ENCODE assay signal across 2 cellular contexts in genomic region chr1:3335754-3336640, GRCh38.
TF ChIP-seq lines count a peak whose summit lies in the region.

No MANE protein-coding gene starts in this region.

TF ChIP-seq in IMR-90, 13 proteins besides CTCF, POLR2A, EP300 and RAD21 (continued from another document):
- TF ChIP-seq CEBPB (IDR thresholded peaks at IDR 0.05; ENCODE audit: low read depth, low read length) (no peak), USF2 (IDR thresholded peaks at IDR 0.05; ENCODE audit: low read depth, low read length) (no peak), RFX5 (IDR thresholded peaks at IDR 0.05; ENCODE audit: low read depth, low read length) (no peak), MAZ (IDR thresholded peaks at IDR 0.05; ENCODE audit: borderline replicate concordance, low read depth, low read length) (no peak), BHLHE40 (IDR thresholded peaks at IDR 0.05; ENCODE audit: low read depth, low read length) (no peak), CHD1 (IDR thresholded peaks at IDR 0.05; ENCODE audit: low read depth, low read length) (no peak), ELK1 (IDR thresholded peaks at IDR 0.05; ENCODE audit: borderline replicate concordance, low read depth, low read length) (no peak), SMC3 (IDR thresholded peaks at IDR 0.05; ENCODE audit: low read depth, low read length) (no peak), FOS (IDR thresholded peaks at IDR 0.05; ENCODE audit: low read depth, low read length) (no peak), MXI1 (IDR thresholded peaks at IDR 0.05; ENCODE audit: borderline replicate concordance, low read depth, low read length) (no peak), NFE2L2 (IDR thresholded peaks at IDR 0.05; ENCODE audit: low read depth, low read length) (no peak), MAFK (IDR thresholded peaks at IDR 0.05; ENCODE audit: low read depth, low read length) (no peak)

TF ChIP-seq in HepG2, 621 proteins besides CTCF, POLR2A, EP300 and RAD21 (continued from another document and continues in another):
- TF ChIP-seq HOXA3 (CRISPR knock-in tag; IDR thresholded peaks at IDR 0.05) (0 out of 2 replicates have a peak, but pooled peaks have one; percentile 9), ZBTB7A (CRISPR knock-in tag; IDR thresholded peaks at IDR 0.05) (peak; percentile 24; the same call in 1 of the 2 replicates), HNRNPL (IDR thresholded peaks at IDR 0.05; ENCODE audit: low read depth, low read length) (peak; percentile 97), ZNF572 (CRISPR knock-in tag; IDR thresholded peaks at IDR 0.05) (0 out of 2 replicates have a peak, but pooled peaks have one; percentile 54), ZNF704 (CRISPR knock-in tag; IDR thresholded peaks at IDR 0.05; ENCODE audit: borderline replicate concordance) (0 out of 2 replicates have a peak, but pooled peaks have one; percentile 3), PCBP1 (IDR thresholded peaks at IDR 0.05; ENCODE audit: borderline replicate concordance, low read depth, low read length) (no peak), ZNF713 (CRISPR knock-in tag; IDR thresholded peaks at IDR 0.05) (no peak), ZNF276 (CRISPR knock-in tag; IDR thresholded peaks at IDR 0.05; ENCODE audit: low read depth) (0 out of 2 replicates have a peak, but pooled peaks have one; percentile 58), PRMT3 (CRISPR knock-in tag; IDR thresholded peaks at IDR 0.05; ENCODE audit: borderline replicate concordance, low read depth) (0 out of 2 replicates have a peak, but pooled peaks have one; percentile 8), ZNF558 (CRISPR knock-in tag; IDR thresholded peaks at IDR 0.05; ENCODE audit: borderline replicate concordance) (0 out of 2 replicates have a peak, but pooled peaks have one; percentile 4), MNT (IDR thresholded peaks at IDR 0.05) (peak; percentile 90), DMTF1 (CRISPR knock-in tag; IDR thresholded peaks at IDR 0.05) (0 out of 2 replicates have a peak, but pooled peaks have one; percentile 71), ZNF768 (CRISPR knock-in tag; IDR thresholded peaks at IDR 0.05) (peak; percentile 68; the same call in 1 of the 2 replicates), ZNF512 (CRISPR knock-in tag; IDR thresholded peaks at IDR 0.05) (peak; percentile 74; the same call in 1 of the 2 replicates), TGIF2 (CRISPR knock-in tag; IDR thresholded peaks at IDR 0.05) (0 out of 2 replicates have a peak, but pooled peaks have one; percentile 31), ZNF564 (CRISPR knock-in tag; IDR thresholded peaks at IDR 0.05) (0 out of 2 replicates have a peak, but pooled peaks have one; percentile 22), ZNF780A (CRISPR knock-in tag; IDR thresholded peaks at IDR 0.05) (0 out of 2 replicates have a peak, but pooled peaks have one; percentile 29), ATF5 (CRISPR knock-in tag; IDR thresholded peaks at IDR 0.05; ENCODE audit: low read depth) (peak; percentile 76; the same call in 1 of the 2 replicates), FOXO4 (CRISPR knock-in tag; conservative IDR thresholded peaks at IDR 0.05) (0 out of 2 replicates have a peak, but pooled peaks have one; percentile 75), ZNF687 (CRISPR knock-in tag; IDR thresholded peaks at IDR 0.05) (peak; percentile 37; the same call in 1 of the 2 replicates), ARID3A (IDR thresholded peaks at IDR 0.05; ENCODE audit: low read depth, low read length) (no peak), PRPF4 (IDR thresholded peaks at IDR 0.05; ENCODE audit: low read depth, low read length, poor library complexity, severe bottlenecking) (peak; percentile 40), GLMP (CRISPR knock-in tag; IDR thresholded peaks at IDR 0.05; ENCODE audit: borderline replicate concordance) (no peak), ZSCAN21 (CRISPR knock-in tag; IDR thresholded peaks at IDR 0.05; ENCODE audit: borderline replicate concordance) (peak; percentile 56; the same call in 1 of the 2 replicates), MEIS1 (CRISPR knock-in tag; IDR thresholded peaks at IDR 0.05; ENCODE audit: borderline replicate concordance) (peak; percentile 44; the same call in 1 of the 2 replicates), TARDBP (CRISPR knock-in tag; IDR thresholded peaks at IDR 0.05) (peak; percentile 44; the same call in 1 of the 2 replicates), ZNF775 (CRISPR knock-in tag; IDR thresholded peaks at IDR 0.05; ENCODE audit: borderline replicate concordance) (0 out of 2 replicates have a peak, but pooled peaks have one; percentile 22), ZNF678 (CRISPR knock-in tag; IDR thresholded peaks at IDR 0.05) (peak; percentile 49; the same call in 1 of the 2 replicates), ZNF121 (CRISPR knock-in tag; IDR thresholded peaks at IDR 0.05) (peak; percentile 86)
